Comparison of ENCODE assay signal across 9 cellular contexts in the genomic region with DNA sequence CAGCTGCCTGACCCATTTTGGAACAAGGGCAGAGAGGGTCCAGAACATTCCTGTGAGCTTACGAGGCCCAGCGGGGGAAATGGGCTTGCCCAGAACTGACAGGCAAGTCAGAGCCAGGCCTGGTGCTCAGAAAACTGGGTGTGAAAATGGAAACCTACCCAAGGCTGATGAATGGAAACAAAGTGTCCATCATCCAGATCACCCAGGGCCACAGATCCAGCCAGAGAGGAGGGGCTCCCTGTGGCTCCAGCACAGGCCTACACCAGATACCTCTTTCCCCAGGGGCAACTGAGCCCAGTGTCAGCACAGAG. TPM values are rescaled to one million over a fixed set of nuclear protein-coding genes. Genes with fewer than 3 reads are reported as not detected.
DNase-seq lines count a peak whose midpoint lies in the region; ATAC-seq and TF ChIP-seq lines count a peak whose summit lies in the region.
"Had no signal": no experiment of that assay in that cellular context is flagged by ENCODE, and none has a peak within 500 bp of the region (broad histone marks: within the 10 kb centered on the region; RNA-seq: fewer than 3 reads in every experiment).

No MANE protein-coding gene starts in this region.

- intact Hi-C loops in left ventricle myocardium superior (cut with micrococcal nuclease) = no loop called here

- no peak overlapping the region for H3K4me3 Mint-ChIP-seq in type B pancreatic cell
- H3K4me3 Mint-ChIP-seq: activated naive CD8-positive, alpha-beta T cell treated with anti-CD3 and anti-CD28 coated beads, Interleukin-2, amount 50 U/mL, for 24 hours; stimulated activated naive CD8-positive, alpha-beta T cell treated with anti-CD3 and anti-CD28 coated beads, Interleukin-15, amount 100 ng/mL, for 72 hours had no signal

- H3K27ac ChIP-seq in brain microvascular endothelial cell = no peak overlapping the region

- peak; percentile 50 for ATAC-seq in left ventricle myocardium superior
- ATAC-seq in GM18511 (IDR thresholded peaks at IDR 0.05; ENCODE audit: unreplicated experiment) = no peak
- ATAC-seq: activated naive CD8-positive, alpha-beta T cell treated with anti-CD3 and anti-CD28 coated beads, Interleukin-2, amount 50 U/mL, for 24 hours; stimulated activated naive CD8-positive, alpha-beta T cell treated with anti-CD3 and anti-CD28 coated beads, Interleukin-15, amount 100 ng/mL, for 72 hours had no signal

- H3K27me3 ChIP-seq in brain microvascular endothelial cell (replicated peaks) = no peaks in the 10 kb centered on the region

- TF ChIP-seq CTCF in brain microvascular endothelial cell (IDR thresholded peaks at IDR 0.05; ENCODE audit: low read depth, low read length, missing control alignments) = no peak
- TF ChIP-seq CTCF in type B pancreatic cell (conservative IDR thresholded peaks at IDR 0.05) = no peak

- peaks cover 27% of the 10 kb centered on the region for H3K4me1 Mint-ChIP-seq in type B pancreatic cell (ENCODE audit: unreplicated experiment)

- peak overlapping the region; percentile 76 for H3K27ac Mint-ChIP-seq in type B pancreatic cell
- H3K27ac Mint-ChIP-seq: activated naive CD8-positive, alpha-beta T cell treated with anti-CD3 and anti-CD28 coated beads, Interleukin-2, amount 50 U/mL, for 24 hours; stimulated activated naive CD8-positive, alpha-beta T cell treated with anti-CD3 and anti-CD28 coated beads, Interleukin-15, amount 100 ng/mL, for 72 hours had no signal

- H3K36me3 ChIP-seq in brain microvascular endothelial cell (replicated peaks) = no peaks in the 10 kb centered on the region

- DNase-seq in brain microvascular endothelial cell (peak; percentile 32), left ventricle myocardium superior (peak; percentile 64), type B pancreatic cell (ENCODE audit: extremely low spot score, unreplicated experiment) (no peak), NCI-H524 (lab: John Stamatoyannopoulos, UW) (no peak)
- DNase-seq: activated naive CD8-positive, alpha-beta T cell treated with anti-CD3 and anti-CD28 coated beads, Interleukin-2, amount 50 U/mL, for 24 hours; GF-D8; NCI-H69; stimulated activated naive CD8-positive, alpha-beta T cell treated with anti-CD3 and anti-CD28 coated beads, Interleukin-15, amount 100 ng/mL, for 72 hours had no signal

- H3K36me3 Mint-ChIP-seq in type B pancreatic cell = no peaks in the 10 kb centered on the region

- H3K9me3 Mint-ChIP-seq in type B pancreatic cell = no peaks in the 10 kb centered on the region
- H3K9me3 Mint-ChIP-seq: activated naive CD8-positive, alpha-beta T cell treated with anti-CD3 and anti-CD28 coated beads, Interleukin-2, amount 50 U/mL, for 24 hours; stimulated activated naive CD8-positive, alpha-beta T cell treated with anti-CD3 and anti-CD28 coated beads, Interleukin-15, amount 100 ng/mL, for 72 hours had no signal

- in situ Hi-C loops in brain microvascular endothelial cell (cut with HindIII; ENCODE audit: low pct_ligation_motif_present, low sequenced_read_pairs) = no loop called here

- H3K27me3 Mint-ChIP-seq in type B pancreatic cell = peaks cover 3% of the 10 kb centered on the region
- H3K27me3 Mint-ChIP-seq: activated naive CD8-positive, alpha-beta T cell treated with anti-CD3 and anti-CD28 coated beads, Interleukin-2, amount 50 U/mL, for 24 hours; stimulated activated naive CD8-positive, alpha-beta T cell treated with anti-CD3 and anti-CD28 coated beads, Interleukin-15, amount 100 ng/mL, for 72 hours had no signal

- no peak overlapping the region for H3K4me3 ChIP-seq in brain microvascular endothelial cell (ENCODE audit: low read depth, low read length)

RNA-seq across cellular contexts. Expression of gene CLTB, which starts 3.1 kb away (rescaled TPM):
- 223 TPM for total RNA-seq in left ventricle myocardium superior
- 38.1 and 71.3 TPM in 2 replicates for total RNA-seq in type B pancreatic cell (ENCODE audit: low replicate concordance)

RNA-seq across cellular contexts. Expression of gene HIGD2A, which starts 24.7 kb away (rescaled TPM):
- total RNA-seq in left ventricle myocardium superior (222 TPM), type B pancreatic cell (ENCODE audit: low replicate concordance) (88.3 and 118 TPM in 2 replicates)

RNA-seq across cellular contexts. Expression of gene NOP16, which starts 24.8 kb away (rescaled TPM):
- 19.0 TPM for total RNA-seq in left ventricle myocardium superior
- 42.5 and 44.7 TPM in 2 replicates for total RNA-seq in type B pancreatic cell (ENCODE audit: low replicate concordance)

RNA-seq across cellular contexts. Expression of gene FAF2, which starts 35.0 kb away (rescaled TPM):
- 16.2 TPM for total RNA-seq in left ventricle myocardium superior
- total RNA-seq in type B pancreatic cell (ENCODE audit: low replicate concordance) = 42.0 and 46.5 TPM in 2 replicates

RNA-seq across cellular contexts. Expression of gene ARL10, which starts 47.9 kb away (rescaled TPM):
- total RNA-seq in left ventricle myocardium superior = 4.4 TPM
- total RNA-seq in type B pancreatic cell (ENCODE audit: low replicate concordance) = 12.4 and 23.4 TPM in 2 replicates

Comparison
In these comparisons a context has a peak if more than half of its experiments do, and no peak if none do; other contexts are left out.
1. DNase-seq: peak in brain microvascular endothelial cell (single experiment) and left ventricle myocardium superior (single experiment); none in type B pancreatic cell (single experiment) and NCI-H524 (0 of 2).